In genomic region chr16:85169333-85170065, GRCh38 we compare ENCODE assay signal across 8 cellular contexts. TPM values are rescaled to one million over a fixed set of nuclear protein-coding genes. Genes with fewer than 3 reads are reported as not detected.
DNase-seq lines count a peak whose midpoint lies in the region; ATAC-seq and TF ChIP-seq lines count a peak whose summit lies in the region.

No MANE protein-coding gene starts in this region.

- intact Hi-C loops in colonic mucosa (cut with DNase I): no loop called here

- H3K36me3 ChIP-seq in colonic mucosa (no peaks in the 10 kb centered on the region), muscle layer of colon (ENCODE audit: insufficient read depth, low read length) (no peaks in the 10 kb centered on the region)

- H3K27me3 ChIP-seq in AG04450 (ENCODE audit: control insufficient read depth, insufficient read depth, low read length): no peaks in the 10 kb centered on the region
- peaks cover 32% of the 10 kb centered on the region for H3K27me3 ChIP-seq in colonic mucosa
- H3K27me3 ChIP-seq in muscle layer of colon (ENCODE audit: control insufficient read depth in 1 of 2, insufficient read depth in 2 of 2, low read length in 2 of 2): no peaks in the 10 kb centered on the region

- peak overlapping the region; percentile 84 for H3K4me3 ChIP-seq in AG04450 (ENCODE audit: low read depth, low read length)
- peak overlapping the region; percentile 70 for H3K4me3 ChIP-seq in HFF-Myc (replicated peaks; ENCODE audit: low read depth, low read length)
- H3K4me3 ChIP-seq in colonic mucosa: peak overlapping the region; percentile 25
- peak overlapping the region; percentile 38 for H3K4me3 ChIP-seq in muscle layer of colon (ENCODE audit: low read depth in 1 of 2, low read length in 2 of 2)

- TF ChIP-seq CTCF in AG04450 (IDR thresholded peaks at IDR 0.05; ENCODE audit: low read depth, low read length) (no peak), HFF-Myc (IDR thresholded peaks at IDR 0.05; ENCODE audit: low read depth, low read length, missing control alignments) (no peak), colonic mucosa (IDR thresholded peaks at IDR 0.05) (no peak)

- H3K27ac ChIP-seq in AG04450 (ENCODE audit: low read depth, low read length) (no peak overlapping the region), colonic mucosa (no peak overlapping the region), muscle layer of colon (ENCODE audit: low read depth, low read length) (no peak overlapping the region)

- peaks cover 4% of the 10 kb centered on the region for H3K4me1 ChIP-seq in colonic mucosa
- peaks cover 76% of the 10 kb centered on the region for H3K4me1 ChIP-seq in muscle layer of colon (ENCODE audit: insufficient read depth, low read length)

- POLR2A ChIA-PET in AG04450 (lab: Yijun Ruan, JAX): interaction anchor here (0.5 to 1.0 kb wide), 2 partner anchors 32 to 66 kb away, joined by 3 read pairs; no protein-coding TSS in a partner anchor

- H3K9ac ChIP-seq in colonic mucosa (ENCODE audit: low read depth in 2 of 2, low read length in 2 of 2) (peak overlapping the region in 1 of 2 donors; percentile 24), muscle layer of colon (ENCODE audit: low read length) (no peak overlapping the region)

- H3K9me3 ChIP-seq in AG04450 (ENCODE audit: control insufficient read depth, insufficient read depth, low read length): peaks cover 13% of the 10 kb centered on the region; the same call in 1 of the 2 replicates
- H3K9me3 ChIP-seq in colonic mucosa: no peaks in the 10 kb centered on the region
- H3K9me3 ChIP-seq in muscle layer of colon (ENCODE audit: low read length): no peaks in the 10 kb centered on the region

- no peak for DNase-seq in AG04450 (ENCODE audit: low read depth, low spot score)
- DNase-seq in HFF-Myc (ENCODE audit: extremely low read depth, low read depth): no peak
- no peak for DNase-seq in colonic mucosa
- no peak for DNase-seq in NK-92 (lab: John Stamatoyannopoulos, UW; ENCODE audit: unreplicated experiment)

- CTCF ChIA-PET in AG04450 (lab: Charles Lee): no interaction called here

- ATAC-seq in GM18519 (IDR thresholded peaks at IDR 0.05; ENCODE audit: low FRiP score, unreplicated experiment) (no peak), HG02759 (IDR thresholded peaks at IDR 0.05; ENCODE audit: unreplicated experiment) (no peak), GM18517 (IDR thresholded peaks at IDR 0.05; ENCODE audit: unreplicated experiment) (no peak)

RNA-seq across cellular contexts. Expression of gene CIBAR2, which starts 57.2 kb away (rescaled TPM):
- polyA plus RNA-seq in AG04450 (2011; rRNA removed): 0.31 and 0.41 TPM in 2 replicates
- polyA minus RNA-seq in AG04450 (2011; rRNA and poly(A)+ RNA removed): not detected in 2 replicates
- total RNA-seq in colonic mucosa: under 1 TPM in 1 of 2 donors, not detected in 1; 0.32 TPM

Comparison
In these comparisons a context has a peak if more than half of its experiments do, and no peak if none do; other contexts are left out.
1. H3K4me3 ChIP-seq: peak in every context shown above with its lines; median percentile 84 in AG04450; 70 in HFF-Myc; 38 in muscle layer of colon; 25 in colonic mucosa.